23 cellular contexts compared by ENCODE assay signal in the genomic region with DNA sequence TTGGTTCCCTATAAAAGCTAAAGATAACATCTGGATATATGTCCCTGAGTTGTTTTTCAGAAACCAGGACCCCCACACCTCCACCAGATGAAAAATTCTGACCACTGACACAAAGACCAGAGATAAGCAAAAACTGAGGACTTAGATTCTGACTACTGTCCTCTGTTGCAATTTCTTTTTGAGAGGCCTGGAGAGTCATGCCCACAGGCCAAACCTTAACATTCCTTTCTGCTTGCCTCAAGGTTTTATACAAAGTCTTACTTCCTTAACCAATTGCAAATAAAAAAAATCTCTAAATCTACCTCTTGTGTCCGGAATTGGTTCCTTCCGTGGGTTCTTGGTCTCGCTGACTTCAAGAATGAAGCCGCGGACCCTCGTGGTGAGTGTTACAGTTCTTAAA.
A peak's percentile ranks its signal among the peaks of the same experiment; 100 is the strongest.
DNase-seq lines count a peak whose midpoint lies in the region; ATAC-seq and TF ChIP-seq lines count a peak whose summit lies in the region.
"Had no signal": no experiment of that assay in that cellular context is flagged by ENCODE, and none has a peak within 500 bp of the region (broad histone marks: within the 10 kb centered on the region; RNA-seq: fewer than 3 reads in every experiment).

No MANE protein-coding gene starts in this region.

- no peak overlapping the region for H3K27ac ChIP-seq in uterus
- H3K27ac ChIP-seq: BLaER1, skin epidermis, transverse colon had no signal

- no peaks in the 10 kb centered on the region for H3K9me3 ChIP-seq in uterus
- H3K9me3 ChIP-seq: BLaER1, transverse colon had no signal

- no peaks in the 10 kb centered on the region for H3K4me1 ChIP-seq in uterus
- H3K4me1 ChIP-seq: BLaER1, transverse colon had no signal

- no peak overlapping the region for H3K4me3 ChIP-seq in uterus
- H3K4me3 ChIP-seq: BLaER1, skin epidermis, transverse colon had no signal

- H3K27me3 ChIP-seq in uterus: no peaks in the 10 kb centered on the region
- H3K27me3 ChIP-seq: BLaER1, transverse colon had no signal

- no peak for ATAC-seq in esophagus mucosa

- TF ChIP-seq CTCF in uterus (IDR thresholded peaks at IDR 0.05): no peak

- no peaks in the 10 kb centered on the region for H3K36me3 ChIP-seq in uterus
- H3K36me3 ChIP-seq: BLaER1, transverse colon had no signal

- intact Hi-C loops in uterus (cut with DNase I; ENCODE audit: low total_unique reads): no loop called here

- DNase-seq in AG08395 (ENCODE audit: low spot score) (peak; percentile 14), HS-5 (ENCODE audit: low read depth) (peak; percentile 10), amniotic epithelial cell (ENCODE audit: low read depth) (peak; percentile 29), kidney tubule cell (ENCODE audit: low spot score) (peak; percentile 50), uterus (no peak)
- no peak for DNase-seq in activated naive CD4-positive, alpha-beta T cell treated with anti-CD3 and anti-CD28 coated beads, Interleukin-2, amount 50 U/mL, for 16 hours
- DNase-seq in activated CD4-positive, alpha-beta T cell treated with anti-CD3 and anti-CD28 coated beads, Interleukin-2, amount 50 U/mL, for 1 hour: no peak
- DNase-seq: activated CD4-positive, alpha-beta T cell treated with anti-CD3 and anti-CD28 coated beads, Interleukin-2, amount 50 U/mL, for 48 hours; activated CD4-positive, CD25-positive, alpha-beta regulatory T cell; activated naive CD8-positive, alpha-beta T cell treated with anti-CD3 and anti-CD28 coated beads, Interleukin-2, amount 10 ng/mL, durations not matched to agents 7 days and 5 days; COR-L47; DMS79; effector memory CD4-positive, alpha-beta T cell; kidney; naive B cell; NCI-H1105 treated with DMSO at 0.1 percent for 48 hours; NCI-H2029 treated with DMSO at 0.1 percent for 48 hours; NCI-H345; T-helper 9 cell; transverse colon had no signal

- TF ChIP-seq POLR2A in uterus (IDR thresholded peaks at IDR 0.05): no peak

Comparison
In these comparisons a context has a peak if more than half of its experiments do, and no peak if none do; other contexts are left out.
1. DNase-seq: peak in AG08395 (single experiment), HS-5 (single experiment), amniotic epithelial cell (single experiment) and kidney tubule cell (single experiment); none in activated naive CD4-positive, alpha-beta T cell treated with anti-CD3 and anti-CD28 coated beads, Interleukin-2, amount 50 U/mL, for 16 hours (single experiment), uterus (0 of 2) and activated CD4-positive, alpha-beta T cell treated with anti-CD3 and anti-CD28 coated beads, Interleukin-2, amount 50 U/mL, for 1 hour (single experiment).